ENCODE assay signal across 9 cellular contexts in genomic region chr9:126773004-126773607, GRCh38. TPM values are rescaled to one million over a fixed set of nuclear protein-coding genes. Genes with fewer than 3 reads are reported as not detected.
DNase-seq lines count a peak whose midpoint lies in the region; ATAC-seq and TF ChIP-seq lines count a peak whose summit lies in the region.
"Had no signal": no experiment of that assay in that cellular context is flagged by ENCODE, and none has a peak within 500 bp of the region (broad histone marks: within the 10 kb centered on the region; RNA-seq: fewer than 3 reads in every experiment).

No MANE protein-coding gene starts in this region.

- no peaks in the 10 kb centered on the region; the same call in 1 of the 2 replicates for H3K9me2 ChIP-seq in PC-9 (ENCODE audit: insufficient read depth)

- H3K4me1 ChIP-seq in PC-9 (replicated peaks; ENCODE audit: insufficient read depth): no peaks in the 10 kb centered on the region

- no peaks in the 10 kb centered on the region for H3K36me3 ChIP-seq in PC-9 (ENCODE audit: low read depth)

- no peaks in the 10 kb centered on the region for H4K20me1 ChIP-seq in PC-9 (ENCODE audit: insufficient read depth)

- TF ChIP-seq CTCF in PC-9 (conservative IDR thresholded peaks at IDR 0.05) (peak; percentile 45), fibroblast of mammary gland (conservative IDR thresholded peaks at IDR 0.05; ENCODE audit: control insufficient read depth, insufficient read depth, low read depth, low read length) (peak; percentile 61), type B pancreatic cell (conservative IDR thresholded peaks at IDR 0.05) (peak; percentile 69)

- H3K4me3 ChIP-seq in PC-9 (no peak overlapping the region), fibroblast of mammary gland (ENCODE audit: control insufficient read depth, low read depth, low read length) (no peak overlapping the region)

- H3F3A ChIP-seq in PC-9 (ENCODE audit: insufficient read depth, low read depth): no peaks in the 10 kb centered on the region

- peaks cover 12% of the 10 kb centered on the region; the same call in 1 of the 2 replicates for H3K27me3 ChIP-seq in PC-9 (ENCODE audit: insufficient read depth, low read depth)

- intact Hi-C loops in PC-9 (cut with micrococcal nuclease; ENCODE audit: unreplicated experiment): no loop called here

- POLR2A ChIA-PET in PC-9 (lab: Charles Lee; ENCODE audit: unreplicated experiment): no interaction called here

- no peak overlapping the region for H3K27ac ChIP-seq in PC-9

- peaks cover 47% of the 10 kb centered on the region for H3K27me3 Mint-ChIP-seq in activated naive CD4-positive, alpha-beta T cell treated with anti-CD3 and anti-CD28 coated beads, Interleukin-2, amount 10 ng/mL, durations not matched to agents 7 days and 5 days
- peaks cover 30% of the 10 kb centered on the region for H3K27me3 Mint-ChIP-seq in type B pancreatic cell
- H3K27me3 Mint-ChIP-seq in T-helper 17 cell: peaks cover 30% of the 10 kb centered on the region

- H3K9me3 ChIP-seq in PC-9 (ENCODE audit: insufficient read depth, low read depth) (no peaks in the 10 kb centered on the region), T-helper 17 cell (ENCODE audit: control insufficient read depth, low read length, poor library complexity, severe bottlenecking) (no peaks in the 10 kb centered on the region)

- H3K9me3 Mint-ChIP-seq in activated naive CD4-positive, alpha-beta T cell treated with anti-CD3 and anti-CD28 coated beads, Interleukin-2, amount 10 ng/mL, durations not matched to agents 7 days and 5 days: no peaks in the 10 kb centered on the region
- no peaks in the 10 kb centered on the region for H3K9me3 Mint-ChIP-seq in type B pancreatic cell

- no peak for ATAC-seq in T-helper 17 cell

- H2AFZ ChIP-seq in PC-9: no peak overlapping the region

- H3K36me3 Mint-ChIP-seq in activated naive CD4-positive, alpha-beta T cell treated with anti-CD3 and anti-CD28 coated beads, Interleukin-2, amount 10 ng/mL, durations not matched to agents 7 days and 5 days: no peaks in the 10 kb centered on the region
- no peaks in the 10 kb centered on the region for H3K36me3 Mint-ChIP-seq in type B pancreatic cell
- H3K36me3 Mint-ChIP-seq in T-helper 17 cell (ENCODE audit: low read depth): no peaks in the 10 kb centered on the region

- H3K4me1 Mint-ChIP-seq in activated naive CD4-positive, alpha-beta T cell treated with anti-CD3 and anti-CD28 coated beads, Interleukin-2, amount 10 ng/mL, durations not matched to agents 7 days and 5 days: peaks cover 2% of the 10 kb centered on the region
- no peaks in the 10 kb centered on the region for H3K4me1 Mint-ChIP-seq in type B pancreatic cell (ENCODE audit: unreplicated experiment)
- H3K4me1 Mint-ChIP-seq in T-helper 17 cell: peaks cover 2% of the 10 kb centered on the region

- H3K4me2 ChIP-seq in PC-9: no peak overlapping the region

- H3K27ac Mint-ChIP-seq in activated naive CD4-positive, alpha-beta T cell treated with anti-CD3 and anti-CD28 coated beads, Interleukin-2, amount 10 ng/mL, durations not matched to agents 7 days and 5 days: no peak overlapping the region
- H3K27ac Mint-ChIP-seq in type B pancreatic cell (no peak overlapping the region), T-helper 17 cell (no peak overlapping the region)

- BruUV-seq in PC-9 (replicated peaks; lab: Mats Ljungman, UMichigan): no TSS peak

- H3K79me2 ChIP-seq in PC-9 (ENCODE audit: low read depth): no peaks in the 10 kb centered on the region

- CTCF ChIA-PET in activated naive CD4-positive, alpha-beta T cell treated with anti-CD3 and anti-CD28 coated beads, Interleukin-2, amount 10 ng/mL, durations not matched to agents 7 days and 5 days (lab: Charles Lee): interaction anchor here (0.6 to 2.6 kb wide), 2 partner anchors 67 to 68 kb away, joined by 3 to 11 read pairs; no protein-coding TSS in a partner anchor
- CTCF ChIA-PET in PC-9 (lab: Charles Lee): interaction anchor here (0.6 to 1.8 kb wide), 3 partner anchors 9 to 215 kb away, joined by 3 to 10 read pairs (median 4); no protein-coding TSS in a partner anchor

- H3K4me3 Mint-ChIP-seq in activated naive CD4-positive, alpha-beta T cell treated with anti-CD3 and anti-CD28 coated beads, Interleukin-2, amount 10 ng/mL, durations not matched to agents 7 days and 5 days: no peak overlapping the region
- H3K4me3 Mint-ChIP-seq in type B pancreatic cell (no peak overlapping the region), T-helper 17 cell (no peak overlapping the region)

- DNase-seq in activated naive CD4-positive, alpha-beta T cell treated with anti-CD3 and anti-CD28 coated beads, Interleukin-2, amount 10 ng/mL, durations not matched to agents 7 days and 5 days: peak; percentile 27
- DNase-seq in activated naive CD4-positive, alpha-beta T cell (lab: John Stamatoyannopoulos, UW): no peak
- DNase-seq in PC-9 (no peak), fibroblast of mammary gland (ENCODE audit: low read depth) (peak; percentile 27), type B pancreatic cell (ENCODE audit: extremely low spot score, unreplicated experiment) (no peak), T-helper 17 cell (no peak), SKM-1 treated with dmso at 0.1 percent for 144 hours (lab: John Stamatoyannopoulos, UW; ENCODE audit: unreplicated experiment) (no peak), glomerular visceral epithelial cell (ENCODE audit: extremely low spot score) (no peak)
- DNase-seq: activated gamma-delta T cell had no signal

RNA-seq across cellular contexts. Expression of gene ZBTB43, which starts 31.7 kb away (rescaled TPM):
- total RNA-seq in PC-9 (2021) (12.1 and 18.4 TPM in 2 replicates), type B pancreatic cell (ENCODE audit: low replicate concordance) (16.7 and 19.5 TPM in 2 replicates), T-helper 17 cell (10 to 100 TPM; 36.8 to 52.0 TPM)

Comparison
In these comparisons a context has a peak if more than half of its experiments do, and no peak if none do; other contexts are left out.
1. DNase-seq: peak in activated naive CD4-positive, alpha-beta T cell treated with anti-CD3 and anti-CD28 coated beads, Interleukin-2, amount 10 ng/mL, durations not matched to agents 7 days and 5 days (single experiment) and fibroblast of mammary gland (single experiment); none in activated naive CD4-positive, alpha-beta T cell (0 of 4), PC-9 (0 of 2), type B pancreatic cell (single experiment), T-helper 17 cell (0 of 3), SKM-1 treated with dmso at 0.1 percent for 144 hours (single experiment) and glomerular visceral epithelial cell (single experiment).
2. Peak in every context shown above with its lines, with median percentiles within 50 percentile points of each other: CTCF ChIP-seq.